Comparison of ENCODE assay signal across 19 cellular contexts in the genomic region with DNA sequence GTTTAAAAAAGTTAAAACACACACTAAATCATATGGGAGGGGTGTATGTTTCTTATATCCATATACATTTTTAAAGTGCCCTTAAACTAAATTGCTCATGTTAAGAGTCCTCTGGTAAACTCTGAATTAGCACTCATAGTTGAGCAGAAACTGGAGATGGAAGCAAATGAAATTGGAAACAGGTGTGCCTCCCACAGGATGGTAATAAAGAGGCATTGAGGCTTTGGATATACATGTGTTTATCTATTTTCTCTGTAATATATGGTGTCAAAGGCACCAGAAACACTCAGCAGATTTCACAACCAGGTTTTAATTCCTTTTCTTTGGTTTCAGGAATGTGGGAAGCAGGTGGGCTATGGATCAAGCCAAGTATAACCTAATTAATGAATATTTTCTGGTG.
A peak's percentile ranks its signal among the peaks of the same experiment; 100 is the strongest.
DNase-seq lines count a peak whose midpoint lies in the region; TF ChIP-seq lines count a peak whose summit lies in the region.
"Had no signal": no experiment of that assay in that cellular context is flagged by ENCODE, and none has a peak within 500 bp of the region (broad histone marks: within the 10 kb centered on the region; RNA-seq: fewer than 3 reads in every experiment).

No MANE protein-coding gene starts in this region.

- H3K27me3 Mint-ChIP-seq in mesothelial cell of epicardium (ENCODE audit: low read depth) = no peaks in the 10 kb centered on the region
- H3K27me3 Mint-ChIP-seq: B cell, T-helper 17 cell had no signal

- in situ Hi-C loops in KBM-7 (cut with MboI; ENCODE audit: low pct_unique_long_range_greater_than_20kb, low sequenced_read_pairs) = no loop called here

- TF ChIP-seq CTCF in mesothelial cell of epicardium (IDR thresholded peaks at IDR 0.05; ENCODE audit: unreplicated experiment) = no peak

- H3K9me3 Mint-ChIP-seq in mesothelial cell of epicardium = peaks cover 11% of the 10 kb centered on the region
- H3K9me3 Mint-ChIP-seq: HFFc6 had no signal

- peak; percentile 88 for DNase-seq in NCI-H2107 treated with DMSO at 0.1 percent for 48 hours (lab: John Stamatoyannopoulos, UW; ENCODE audit: unreplicated experiment)
- no peak for DNase-seq in NCI-H2107 (lab: John Stamatoyannopoulos, UW)
- DNase-seq in NCI-H187 treated with DMSO at 0.1 percent for 48 hours (lab: John Stamatoyannopoulos, UW) = peak; percentile 60
- peak; percentile 79 for DNase-seq in NCI-H510A treated with DMSO at 0.1 percent for 48 hours (lab: John Stamatoyannopoulos, UW)
- no peak for DNase-seq in mesothelial cell of epicardium (ENCODE audit: low spot score in 2 of 2, unreplicated experiment in 2 of 2)
- no peak for DNase-seq in iPS-NIHi7 (ENCODE audit: extremely low spot score)
- no peak for DNase-seq in DMS 273 (lab: John Stamatoyannopoulos, UW; ENCODE audit: unreplicated experiment)
- no peak for DNase-seq in KBM-7
- DNase-seq: HFFc6, KG1, NCI-H1092, NCI-H1694 treated with DMSO at 0.1 percent for 48 hours, NCI-H2171, NCI-H446, NCI-H748 treated with DMSO at 0.1 percent for 48 hours, SW 1271, T-helper 17 cell had no signal

- H3K4me1 Mint-ChIP-seq in mesothelial cell of epicardium = peaks cover 9% of the 10 kb centered on the region
- H3K4me1 Mint-ChIP-seq: CD14-positive monocyte, T-helper 17 cell had no signal

- peak overlapping the region; percentile 3 for H3K27ac Mint-ChIP-seq in mesothelial cell of epicardium
- H3K27ac Mint-ChIP-seq: CD14-positive monocyte, HFFc6, T-helper 17 cell had no signal

- peaks cover 16% of the 10 kb centered on the region for H3K36me3 Mint-ChIP-seq in mesothelial cell of epicardium

- no peak overlapping the region for H3K4me3 Mint-ChIP-seq in mesothelial cell of epicardium
- H3K4me3 Mint-ChIP-seq: B cell, CD14-positive monocyte, HFFc6, T-helper 17 cell had no signal

Comparison
In these comparisons a context has a peak if more than half of its experiments do, and no peak if none do; other contexts are left out.
1. DNase-seq: peak in NCI-H2107 treated with DMSO at 0.1 percent for 48 hours (single experiment), NCI-H187 treated with DMSO at 0.1 percent for 48 hours (single experiment) and NCI-H510A treated with DMSO at 0.1 percent for 48 hours (single experiment); none in NCI-H2107 (single experiment), mesothelial cell of epicardium (0 of 2), iPS-NIHi7 (single experiment), DMS 273 (single experiment) and KBM-7 (single experiment).